ENCODE assay signal across 13 cellular contexts in the genomic region with DNA sequence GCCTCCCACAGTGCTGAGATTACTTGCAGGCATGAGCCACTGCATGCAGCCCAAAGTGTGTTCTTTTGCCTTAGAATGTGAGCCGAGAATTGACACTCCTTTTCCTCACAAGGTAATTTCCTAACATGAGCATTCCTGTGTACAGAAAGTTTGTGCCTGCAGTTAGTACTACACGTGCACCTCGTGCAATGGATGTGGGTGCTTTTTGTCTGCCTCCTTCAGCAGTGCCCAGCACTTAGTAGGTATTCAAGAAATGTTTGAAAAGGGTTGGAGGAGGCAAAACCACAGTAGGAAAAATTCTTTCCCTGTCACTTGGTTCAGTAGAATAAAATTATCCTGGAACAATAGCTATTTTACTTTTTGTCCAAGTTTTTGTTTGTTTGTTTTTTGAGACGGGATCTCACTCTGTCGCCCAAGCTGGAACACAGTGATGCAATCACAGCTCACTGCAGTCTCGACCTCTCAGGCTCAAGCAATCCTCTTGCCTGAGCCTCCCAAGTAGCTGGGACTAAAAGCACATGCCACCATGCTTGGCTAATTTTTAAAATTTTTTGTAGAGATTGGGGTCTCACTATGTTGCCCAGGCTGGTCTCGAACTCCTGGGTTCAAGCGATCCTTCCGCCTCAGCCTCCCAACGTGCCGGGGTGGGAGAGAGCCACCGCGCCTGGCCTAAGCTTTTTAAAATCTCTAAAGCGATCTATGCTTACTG. TPM values are rescaled to one million over a fixed set of nuclear protein-coding genes. Genes with fewer than 3 reads are reported as not detected.
DNase-seq lines count a peak whose midpoint lies in the region; ATAC-seq and TF ChIP-seq lines count a peak whose summit lies in the region.
"Had no signal": no experiment of that assay in that cellular context is flagged by ENCODE, and none has a peak within 500 bp of the region (broad histone marks: within the 10 kb centered on the region; RNA-seq: fewer than 3 reads in every experiment).

No MANE protein-coding gene starts in this region.

- H3K4me1 Mint-ChIP-seq in T-helper 1 cell treated with Interleukin-12 subunit alpha and Interleukin-12 subunit beta and Interleukin-4 antibody, amounts not matched to agents 30 μg/mL and 1 μg/mL, for 36 hours (ENCODE audit: low read depth) = peaks cover 28% of the 10 kb centered on the region
- peaks cover 50% of the 10 kb centered on the region for H3K4me1 Mint-ChIP-seq in stimulated activated memory B cell treated with anti-CD40 and anti-IgM and Interleukin-4, amounts not matched to agents 10 μg/mL and 1 μg/mL and 100 μg/mL, for 72 hours

- H3K9me3 ChIP-seq in SJSA1 (replicated peaks) (no peaks in the 10 kb centered on the region), esophagus squamous epithelium (no peaks in the 10 kb centered on the region)
- H3K9me3 ChIP-seq: colonic mucosa had no signal

- no peak for TF ChIP-seq POLR2A in esophagus squamous epithelium (IDR thresholded peaks at IDR 0.05)
- no peak for TF ChIP-seq POLR2A in erythroblast (IDR thresholded peaks at IDR 0.05; ENCODE audit: low read length)

- peaks cover 44% of the 10 kb centered on the region for H3K4me1 ChIP-seq in SJSA1 (replicated peaks)
- peaks cover 23 to 52% (median 26%) of the 10 kb centered on the region in 3 donors for H3K4me1 ChIP-seq in esophagus squamous epithelium

- intact Hi-C loops in esophagus squamous epithelium (cut with DNase I) = no loop called here

- peak overlapping the region; percentile 100 for H3K4me3 Mint-ChIP-seq in T-helper 1 cell treated with Interleukin-12 subunit alpha and Interleukin-12 subunit beta and Interleukin-4 antibody, amounts not matched to agents 30 μg/mL and 1 μg/mL, for 36 hours
- peak overlapping the region; percentile 97 for H3K4me3 Mint-ChIP-seq in stimulated activated memory B cell treated with anti-CD40 and anti-IgM and Interleukin-4, amounts not matched to agents 10 μg/mL and 1 μg/mL and 100 μg/mL, for 72 hours

- DNase-seq in T-helper 1 cell (no peak), SJSA1 (ENCODE audit: low read depth in 1 of 2, low spot score in 2 of 2) (peak in 1 of 2 experiments; percentile 33), esophagus squamous epithelium (lab: John Stamatoyannopoulos, UW) (no peak), erythroblast (lab: John Stamatoyannopoulos, UW) (no peak), NCI-H2081 treated with DMSO at 0.1 percent for 48 hours (lab: John Stamatoyannopoulos, UW) (no peak)
- DNase-seq: 8988T, colonic mucosa, midbrain had no signal

- ATAC-seq in stimulated activated memory B cell treated with anti-CD40 and anti-IgM and Interleukin-4, amounts not matched to agents 10 μg/mL and 1 μg/mL and 100 μg/mL, for 72 hours = no peak
- no peak for ATAC-seq in GM21737 (IDR thresholded peaks at IDR 0.05; ENCODE audit: unreplicated experiment)
- ATAC-seq: GM23338 had no signal

- H3K27ac ChIP-seq in SJSA1 (peak overlapping the region; percentile 51), esophagus squamous epithelium (peak overlapping the region in 3 of 4 donors; percentile 19 to 97 (median 96))
- H3K27ac ChIP-seq: colonic mucosa, SK-N-MC had no signal

- H3K36me3 ChIP-seq in SJSA1 (peaks cover 52% of the 10 kb centered on the region), esophagus squamous epithelium (peaks cover 0 to 12% (median 0%) of the 10 kb centered on the region in 3 donors)
- H3K36me3 ChIP-seq: colonic mucosa had no signal

- H3K27me3 Mint-ChIP-seq in T-helper 1 cell treated with Interleukin-12 subunit alpha and Interleukin-12 subunit beta and Interleukin-4 antibody, amounts not matched to agents 30 μg/mL and 1 μg/mL, for 36 hours (ENCODE audit: low read depth) = no peaks in the 10 kb centered on the region
- no peaks in the 10 kb centered on the region for H3K27me3 Mint-ChIP-seq in stimulated activated memory B cell treated with anti-CD40 and anti-IgM and Interleukin-4, amounts not matched to agents 10 μg/mL and 1 μg/mL and 100 μg/mL, for 72 hours

- H3K36me3 Mint-ChIP-seq in T-helper 1 cell treated with Interleukin-12 subunit alpha and Interleukin-12 subunit beta and Interleukin-4 antibody, amounts not matched to agents 30 μg/mL and 1 μg/mL, for 36 hours (ENCODE audit: low read depth) = peaks cover 32% of the 10 kb centered on the region
- peaks cover 30% of the 10 kb centered on the region for H3K36me3 Mint-ChIP-seq in stimulated activated memory B cell treated with anti-CD40 and anti-IgM and Interleukin-4, amounts not matched to agents 10 μg/mL and 1 μg/mL and 100 μg/mL, for 72 hours

- H3K27me3 ChIP-seq in SJSA1 (replicated peaks) (no peaks in the 10 kb centered on the region), esophagus squamous epithelium (no peaks in the 10 kb centered on the region)
- H3K27me3 ChIP-seq: colonic mucosa had no signal

- WGBS in esophagus squamous epithelium, 2 donors = 75 to 77% methylated on average over 14 of the region's 14 CpGs

- H3K4me3 ChIP-seq in SJSA1 (no peak overlapping the region), esophagus squamous epithelium (no peak overlapping the region)
- H3K4me3 ChIP-seq: colonic mucosa, GM23338, SK-N-MC had no signal

- peak overlapping the region; percentile 49 for H3K27ac Mint-ChIP-seq in T-helper 1 cell treated with Interleukin-12 subunit alpha and Interleukin-12 subunit beta and Interleukin-4 antibody, amounts not matched to agents 30 μg/mL and 1 μg/mL, for 36 hours
- H3K27ac Mint-ChIP-seq in stimulated activated memory B cell treated with anti-CD40 and anti-IgM and Interleukin-4, amounts not matched to agents 10 μg/mL and 1 μg/mL and 100 μg/mL, for 72 hours = peak overlapping the region; percentile 93
- H3K27ac Mint-ChIP-seq: GM23338 had no signal

- TF ChIP-seq CTCF in esophagus squamous epithelium (IDR thresholded peaks at IDR 0.05) = no peak

- H3K9me3 Mint-ChIP-seq in T-helper 1 cell treated with Interleukin-12 subunit alpha and Interleukin-12 subunit beta and Interleukin-4 antibody, amounts not matched to agents 30 μg/mL and 1 μg/mL, for 36 hours = no peaks in the 10 kb centered on the region
- H3K9me3 Mint-ChIP-seq in stimulated activated memory B cell treated with anti-CD40 and anti-IgM and Interleukin-4, amounts not matched to agents 10 μg/mL and 1 μg/mL and 100 μg/mL, for 72 hours = no peaks in the 10 kb centered on the region
- H3K9me3 Mint-ChIP-seq: GM23338 had no signal

RNA-seq across cellular contexts. Expression of a gene that starts 2.4 kb away (rescaled TPM):
- total RNA-seq in SJSA1 (2014; rRNA removed; shearing (Covaris generic)) = 61.8 and 94.0 TPM in 2 replicates
- 10 to 100 TPM; 22.4 to 40.6 (median 31.4) TPM for total RNA-seq in esophagus squamous epithelium

RNA-seq across cellular contexts. Expression of a gene that starts 9.5 kb away (rescaled TPM):
- 3.6 and 5.8 TPM in 2 replicates for total RNA-seq in SJSA1 (2014; rRNA removed; shearing (Covaris generic))
- total RNA-seq in esophagus squamous epithelium = 10 to 100 TPM; 16.8 to 33.8 (median 19.2) TPM
